8 cellular contexts compared by ENCODE assay signal in genomic region chr11:353315-353857, GRCh38. TPM values are rescaled to one million over a fixed set of nuclear protein-coding genes. Genes with fewer than 3 reads are reported as not detected.
DNase-seq lines count a peak whose midpoint lies in the region; ATAC-seq and TF ChIP-seq lines count a peak whose summit lies in the region.

No MANE protein-coding gene starts in this region.

- no peaks in the 10 kb centered on the region for H3K9me3 ChIP-seq in PC-3 (ENCODE audit: low read length)
- H3K9me3 ChIP-seq in fibroblast of lung (ENCODE audit: control insufficient read depth, insufficient read depth, low read depth, low read length): no peaks in the 10 kb centered on the region

- H3K9me2 ChIP-seq in PC-3 (replicated peaks; ENCODE audit: low read length): no peaks in the 10 kb centered on the region

- CTCF ChIA-PET in PC-3 (lab: Charles Lee): no interaction called here

- H3K36me3 Mint-ChIP-seq in nephron (ENCODE audit: low read depth): no peaks in the 10 kb centered on the region

- H3K9ac ChIP-seq in PC-3 (ENCODE audit: low read length) (no peak overlapping the region), fibroblast of lung (ENCODE audit: insufficient read depth, low read length) (no peak overlapping the region)

- BruUV-seq in PC-3 (replicated peaks; lab: Mats Ljungman, UMichigan): no TSS peak

- H3K27me3 ChIP-seq in PC-3 (ENCODE audit: low read length) (no peaks in the 10 kb centered on the region), fibroblast of lung (ENCODE audit: control insufficient read depth, insufficient read depth, low read length) (no peaks in the 10 kb centered on the region)

- H3K4me3 ChIP-seq in AG10803 (ENCODE audit: low read length) (peak overlapping the region; percentile 17), PC-3 (ENCODE audit: low read length) (no peak overlapping the region), fibroblast of lung (replicated peaks in 1 of 4; ENCODE audit: control extremely low read depth in 1 of 4, insufficient read depth in 1 of 4, low read depth in 3 of 4, low read length in 4 of 4) (peak overlapping the region in 1 of 4 experiments; percentile 4)

- no peaks in the 10 kb centered on the region for H3K9me3 Mint-ChIP-seq in nephron

- H3K36me3 ChIP-seq in PC-3 (ENCODE audit: low read depth, low read length) (no peaks in the 10 kb centered on the region), fibroblast of lung (ENCODE audit: control insufficient read depth, insufficient read depth, low read length) (peaks cover 2% of the 10 kb centered on the region)

- no peaks in the 10 kb centered on the region for H3K27me3 Mint-ChIP-seq in nephron (ENCODE audit: low read depth)

- POLR2A ChIA-PET in PC-3 (lab: Charles Lee; ENCODE audit: unreplicated experiment): no interaction called here

- in situ Hi-C loops in KBM-7 (cut with MboI; ENCODE audit: low pct_unique_long_range_greater_than_20kb, low sequenced_read_pairs): no loop called here

- intact Hi-C loops in PC-3 (cut with micrococcal nuclease): no loop called here

- H3F3A ChIP-seq in PC-3 (ENCODE audit: low read length, unreplicated experiment): no peaks in the 10 kb centered on the region

- H3K4me2 ChIP-seq in PC-3 (ENCODE audit: low read length): no peak overlapping the region
- H3K4me2 ChIP-seq in fibroblast of lung (ENCODE audit: extremely low read depth, insufficient read depth, low read length): peak overlapping the region; percentile 54

- H4K20me1 ChIP-seq in PC-3 (ENCODE audit: low read length): no peaks in the 10 kb centered on the region
- H4K20me1 ChIP-seq in fibroblast of lung (ENCODE audit: control insufficient read depth, extremely low read depth, insufficient read depth, low read length): no peaks in the 10 kb centered on the region

- H3K4me3 Mint-ChIP-seq in nephron: peak overlapping the region; percentile 20 to 70 (median 41)

- peaks cover 42% of the 10 kb centered on the region for H3K4me1 Mint-ChIP-seq in nephron

- TF ChIP-seq CTCF in AG10803 (conservative IDR thresholded peaks at IDR 0.05; ENCODE audit: low read length) (no peak), PC-3 (conservative IDR thresholded peaks at IDR 0.05; ENCODE audit: low read depth, low read length) (no peak), fibroblast of lung (conservative IDR thresholded peaks at IDR 0.05 in 1 of 2, IDR thresholded peaks at IDR 0.05 in 1 of 2; ENCODE audit: low read depth in 1 of 2, low read length in 2 of 2) (no peak), nephron (IDR thresholded peaks at IDR 0.05; ENCODE audit: unreplicated experiment in 3 of 3) (no peak)

- no peak overlapping the region for H3K27ac ChIP-seq in PC-3 (ENCODE audit: low read length)
- H3K27ac ChIP-seq in fibroblast of lung (ENCODE audit: insufficient read depth, low read length): peak overlapping the region; percentile 53

- ATAC-seq in PC-3 (0 out of 2 replicates have a peak, but pooled peaks have one; percentile 25), HG02973 (IDR thresholded peaks at IDR 0.05; ENCODE audit: unreplicated experiment) (no peak)

- H2AFZ ChIP-seq in PC-3 (ENCODE audit: low read length) (peak overlapping the region; percentile 59; the same call in 1 of the 2 replicates), fibroblast of lung (ENCODE audit: low read length) (peak overlapping the region; percentile 55)

- H3K4me1 ChIP-seq in PC-3 (ENCODE audit: insufficient read depth, low read length): peaks cover 9% of the 10 kb centered on the region
- H3K4me1 ChIP-seq in fibroblast of lung (ENCODE audit: control insufficient read depth, extremely low read depth, insufficient read depth, low read length): peaks cover 8% of the 10 kb centered on the region

- H3K79me2 ChIP-seq in PC-3 (ENCODE audit: low read length) (no peaks in the 10 kb centered on the region), fibroblast of lung (ENCODE audit: control insufficient read depth, insufficient read depth, low read length) (no peaks in the 10 kb centered on the region)

- H3K27ac Mint-ChIP-seq in nephron: peak overlapping the region in 2 of 3 experiments; percentile 99 to 100

- DNase-seq in AG10803 (ENCODE audit: low read depth) (peak; percentile 87), PC-3 (peak; percentile 13), fibroblast of lung (ENCODE audit: low read depth in 2 of 2) (peak; percentile 70 to 86), KBM-7 (no peak), SIG-M5 treated with dmso at 0.1 percent for 504 hours (lab: John Stamatoyannopoulos, UW; ENCODE audit: unreplicated experiment) (no peak)
- no peak for DNase-seq in activated CD4-positive, CD25-positive, alpha-beta regulatory T cell treated with anti-CD3 and anti-CD28 coated beads, Interleukin-2, amount 50 U/mL, for 72 hours

RNA-seq across cellular contexts. Expression of gene B4GALNT4, which starts 15.9 kb away (rescaled TPM):
- 52.9 and 87.9 TPM in 2 replicates for total RNA-seq in PC-3 (2014; rRNA removed)
- total RNA-seq in fibroblast of lung: 1.5 and 1.8 TPM in 2 replicates
- 1.4 and 3.8 TPM in 2 replicates for polyA plus RNA-seq in fibroblast of lung
- polyA plus RNA-seq in fibroblast of lung (2012): 4.2 and 5.7 TPM in 2 replicates
- 0.93 and 1.2 TPM in 2 replicates for polyA minus RNA-seq in fibroblast of lung (ENCODE audit: low replicate concordance)

RNA-seq across cellular contexts. Expression of gene IFITM3, which starts 32.7 kb away (rescaled TPM):
- 91.6 and 97.6 TPM in 2 replicates for total RNA-seq in PC-3 (2014; rRNA removed)
- total RNA-seq in fibroblast of lung: 74.1 and 76.0 TPM in 2 replicates
- 482 and 876 TPM in 2 replicates for polyA plus RNA-seq in fibroblast of lung
- 1,434 and 2,771 TPM in 2 replicates for polyA plus RNA-seq in fibroblast of lung (2012)
- 1,383 and 3,346 TPM in 2 replicates for polyA minus RNA-seq in fibroblast of lung (ENCODE audit: low replicate concordance)

RNA-seq across cellular contexts. Expression of gene IFITM1, which starts 39.5 kb away (rescaled TPM):
- 2.0 and 2.2 TPM in 2 replicates for total RNA-seq in PC-3 (2014; rRNA removed)
- 21.1 and 41.6 TPM in 2 replicates for total RNA-seq in fibroblast of lung
- 54.9 and 93.0 TPM in 2 replicates for polyA plus RNA-seq in fibroblast of lung
- 57.9 and 94.3 TPM in 2 replicates for polyA plus RNA-seq in fibroblast of lung (2012)
- 219 and 381 TPM in 2 replicates for polyA minus RNA-seq in fibroblast of lung (ENCODE audit: low replicate concordance)

RNA-seq across cellular contexts. Expression of gene PKP3, which starts 40.6 kb away (rescaled TPM):
- total RNA-seq in PC-3 (2014; rRNA removed) (218 and 222 TPM in 2 replicates), fibroblast of lung (0.26 and 0.83 TPM in 2 replicates)
- polyA plus RNA-seq in fibroblast of lung: 0.17 and 0.24 TPM in 2 replicates
- 0.38 and 0.84 TPM in 2 replicates for polyA plus RNA-seq in fibroblast of lung (2012)
- polyA minus RNA-seq in fibroblast of lung (ENCODE audit: low replicate concordance): 0.15 TPM in 1 of 2 replicates, not detected in the other

RNA-seq across cellular contexts. Expression of gene IFITM2, which starts 45.8 kb away (rescaled TPM):
- 36.3 and 49.0 TPM in 2 replicates for total RNA-seq in PC-3 (2014; rRNA removed)
- 51.2 and 96.8 TPM in 2 replicates for total RNA-seq in fibroblast of lung
- 434 and 714 TPM in 2 replicates for polyA plus RNA-seq in fibroblast of lung
- 815 and 1,567 TPM in 2 replicates for polyA plus RNA-seq in fibroblast of lung (2012)
- polyA minus RNA-seq in fibroblast of lung (ENCODE audit: low replicate concordance): 887 and 1,750 TPM in 2 replicates

Comparison
In these comparisons a context has a peak if more than half of its experiments do, and no peak if none do; other contexts are left out.
1. DNase-seq: peak in AG10803 (single experiment), PC-3 (single experiment) and fibroblast of lung (2 of 2); none in KBM-7 (single experiment), SIG-M5 treated with dmso at 0.1 percent for 504 hours (single experiment) and activated CD4-positive, CD25-positive, alpha-beta regulatory T cell treated with anti-CD3 and anti-CD28 coated beads, Interleukin-2, amount 50 U/mL, for 72 hours (single experiment).
2. RNA of gene B4GALNT4, which starts 15.9 kb away (total RNA-seq): 52.9 to 87.9 TPM in PC-3; 1.5 to 1.8 TPM in fibroblast of lung; every median in the first group is over 10 times any median in the second.